Comparison of ENCODE assay signal across 29 cellular contexts in genomic region chr6:99369533-99369932, GRCh38. TPM values are rescaled to one million over a fixed set of nuclear protein-coding genes. Genes with fewer than 3 reads are reported as not detected.
"Had no signal": no experiment of that assay in that cellular context is flagged by ENCODE, and none has a peak within 500 bp of the region (broad histone marks: within the 10 kb centered on the region; RNA-seq: fewer than 3 reads in every experiment).

No MANE protein-coding gene starts in this region.

- H3K27me3 Mint-ChIP-seq: activated B cell treated with CpG ODN at 0.5 μM for 24 hours; activated CD4-positive, alpha-beta memory T cell treated with anti-CD3 and anti-CD28 coated beads for 36 hours; activated CD4-positive, alpha-beta T cell treated with anti-CD3 and anti-CD28 coated beads, Interleukin-2, amount 10 ng/mL, durations not matched to agents 24 days and 14 days; activated naive CD8-positive, alpha-beta T cell had no signal

- H3K36me3 ChIP-seq: brain microvascular endothelial cell, cardiac muscle cell, SJSA1 had no signal

- H3K4me3 ChIP-seq: cardiac muscle cell, SJSA1 had no signal

- H3K9ac ChIP-seq: KMS-11 had no signal

- H3K36me3 Mint-ChIP-seq: activated CD4-positive, alpha-beta memory T cell treated with anti-CD3 and anti-CD28 coated beads for 36 hours had no signal

- FAIRE-seq: RCC 7860 had no signal

- H3K4me2 ChIP-seq: KMS-11 had no signal

- DNase-seq: activated B cell treated with CpG ODN at 0.5 μM for 24 hours; activated CD4-positive, alpha-beta memory T cell treated with anti-CD3 and anti-CD28 coated beads for 36 hours; activated CD4-positive, alpha-beta T cell treated with anti-CD3 and anti-CD28 coated beads for 1 hour; activated CD4-positive, alpha-beta T cell treated with anti-CD3 and anti-CD28 coated beads, Interleukin-2, amount 10 ng/mL, durations not matched to agents 24 days and 14 days; activated CD8-positive, alpha-beta memory T cell treated with anti-CD3 and anti-CD28 coated beads for 24 hours; activated effector memory CD4-positive, alpha-beta T cell treated with anti-CD3 and anti-CD28 coated beads, Interleukin-2, amount 50 U/mL, for 16 hours; activated naive CD4-positive, alpha-beta T cell treated with anti-CD3 and anti-CD28 coated beads for 36 hours; activated T-cell treated with anti-CD3 and anti-CD28 coated beads, Interleukin-2, amount 50 U/mL, for 4 hours; brain microvascular endothelial cell; MV-4-11; NCI-H1092 treated with DMSO at 0.1 percent for 48 hours; NCI-H1417 treated with DMSO at 0.1 percent for 48 hours; NCI-H1694; NCI-H2029; NCI-H2107; NCI-H2171 treated with DMSO at 0.1 percent for 48 hours; NCI-H226; NCI-H526; NCI-H82; NK-92 treated with Interleukin-12 subunit alpha and Interleukin-12 subunit beta, amount 100 ng/mL, for 24 hours; PC-3; SHP77; SW 1271 had no signal

- ATAC-seq: activated T-cell treated with anti-CD3 and anti-CD28 coated beads, Interleukin-2, amount 50 U/mL, for 4 hours; PC-3; SK-N-SH treated with all-trans-retinoic acid at 6 μM for 48 hours had no signal

- H3K4me1 Mint-ChIP-seq: activated B cell treated with CpG ODN at 0.5 μM for 24 hours; activated CD4-positive, alpha-beta T cell treated with anti-CD3 and anti-CD28 coated beads, Interleukin-2, amount 10 ng/mL, durations not matched to agents 24 days and 14 days had no signal

- H3K4me3 Mint-ChIP-seq: activated B cell treated with CpG ODN at 0.5 μM for 24 hours; activated CD4-positive, alpha-beta memory T cell treated with anti-CD3 and anti-CD28 coated beads for 36 hours; activated CD4-positive, alpha-beta T cell treated with anti-CD3 and anti-CD28 coated beads, Interleukin-2, amount 10 ng/mL, durations not matched to agents 24 days and 14 days; activated naive CD4-positive, alpha-beta T cell treated with anti-CD3 and anti-CD28 coated beads for 36 hours; activated naive CD8-positive, alpha-beta T cell; activated T-cell treated with anti-CD3 and anti-CD28 coated beads, Interleukin-2, amount 50 U/mL, for 4 hours had no signal

- H3K9me3 ChIP-seq: SJSA1 had no signal

- H3K27ac ChIP-seq: brain microvascular endothelial cell, cardiac muscle cell, KMS-11, SJSA1 had no signal

- H3K27me3 ChIP-seq: brain microvascular endothelial cell, cardiac muscle cell, SJSA1 had no signal

- H3K4me1 ChIP-seq: SJSA1 had no signal

- H3K9me3 Mint-ChIP-seq: activated B cell treated with CpG ODN at 0.5 μM for 24 hours; activated CD4-positive, alpha-beta memory T cell treated with anti-CD3 and anti-CD28 coated beads for 36 hours; activated CD4-positive, alpha-beta T cell treated with anti-CD3 and anti-CD28 coated beads, Interleukin-2, amount 10 ng/mL, durations not matched to agents 24 days and 14 days; activated naive CD4-positive, alpha-beta T cell treated with anti-CD3 and anti-CD28 coated beads for 36 hours; activated T-cell treated with anti-CD3 and anti-CD28 coated beads, Interleukin-2, amount 50 U/mL, for 4 hours had no signal

- H3K27ac Mint-ChIP-seq: activated B cell treated with CpG ODN at 0.5 μM for 24 hours; activated CD4-positive, alpha-beta memory T cell treated with anti-CD3 and anti-CD28 coated beads for 36 hours; activated CD4-positive, alpha-beta T cell treated with anti-CD3 and anti-CD28 coated beads, Interleukin-2, amount 10 ng/mL, durations not matched to agents 24 days and 14 days; activated naive CD4-positive, alpha-beta T cell treated with anti-CD3 and anti-CD28 coated beads for 36 hours; activated naive CD8-positive, alpha-beta T cell had no signal

RNA-seq across cellular contexts. Expression of gene FAXC, which starts 20.1 kb away (rescaled TPM):
- total RNA-seq: activated B cell treated with CpG ODN at 0.5 μM for 24 hours; activated CD4-positive, alpha-beta memory T cell treated with anti-CD3 and anti-CD28 coated beads for 36 hours; activated CD4-positive, alpha-beta T cell treated with anti-CD3 and anti-CD28 coated beads, Interleukin-2, amount 10 ng/mL, durations not matched to agents 24 days and 14 days; activated naive CD4-positive, alpha-beta T cell treated with anti-CD3 and anti-CD28 coated beads for 36 hours; activated T-cell treated with anti-CD3 and anti-CD28 coated beads, Interleukin-2, amount 50 U/mL, for 4 hours had no signal
